Comparison of ENCODE assay signal across 14 cellular contexts in the genomic region with DNA sequence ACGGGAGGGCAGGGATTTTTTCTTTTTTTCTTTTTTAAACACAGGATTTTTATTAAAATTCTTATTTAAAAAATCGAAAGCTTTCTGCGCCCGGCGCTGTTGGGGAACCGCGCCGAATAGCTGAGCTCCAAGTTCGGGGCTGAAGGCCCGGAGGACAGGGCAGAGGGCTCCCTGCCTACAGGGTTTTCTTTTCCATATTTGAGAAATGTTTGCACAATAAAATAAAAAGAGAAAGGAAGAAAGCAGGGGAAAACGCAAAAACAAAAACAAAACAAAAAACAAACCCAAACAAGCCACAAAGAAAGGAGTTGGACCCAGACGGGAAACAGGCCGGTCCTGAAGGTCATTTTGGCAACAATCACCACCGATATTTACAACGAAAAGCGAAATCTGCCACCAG. TPM values are rescaled to one million over a fixed set of nuclear protein-coding genes. Genes with fewer than 3 reads are reported as not detected.
DNase-seq lines count a peak whose midpoint lies in the region; ATAC-seq and TF ChIP-seq lines count a peak whose summit lies in the region.
"Had no signal": no experiment of that assay in that cellular context is flagged by ENCODE, and none has a peak within 500 bp of the region (broad histone marks: within the 10 kb centered on the region; RNA-seq: fewer than 3 reads in every experiment).

No MANE protein-coding gene starts in this region.

- POLR2A ChIA-PET in activated CD4-positive, alpha-beta T cell treated with anti-CD3 and anti-CD28 coated beads, Interleukin-2, amount 10 ng/mL, durations not matched to agents 7 days and 5 days (lab: Charles Lee) = interaction anchor here (0.5 kb wide), 1 partner anchor 1140 kb away, joined by 3 read pairs; no protein-coding TSS in a partner anchor

- H3K4me3 ChIP-seq in lower lobe of right lung = peak overlapping the region; percentile 46
- H3K4me3 ChIP-seq: A549 had no signal

- ATAC-seq in lower lobe of right lung (no peak), HG02642 (IDR thresholded peaks at IDR 0.05; ENCODE audit: poor library complexity, unreplicated experiment) (no peak), GM18868 (IDR thresholded peaks at IDR 0.05; ENCODE audit: unreplicated experiment) (no peak)
- ATAC-seq in stimulated activated naive CD8-positive, alpha-beta T cell treated with anti-CD3 and anti-CD28 coated beads, Interleukin-15, amount 100 ng/mL, for 72 hours = no peak
- ATAC-seq: A549 had no signal

- peaks cover 7% of the 10 kb centered on the region for H3K36me3 Mint-ChIP-seq in activated CD4-positive, alpha-beta T cell treated with anti-CD3 and anti-CD28 coated beads, Interleukin-2, amount 10 ng/mL, durations not matched to agents 7 days and 5 days (ENCODE audit: low read depth)
- H3K36me3 Mint-ChIP-seq in activated naive CD8-positive, alpha-beta T cell = no peaks in the 10 kb centered on the region

- CTCF ChIA-PET in activated CD4-positive, alpha-beta T cell treated with anti-CD3 and anti-CD28 coated beads, Interleukin-2, amount 10 ng/mL, durations not matched to agents 7 days and 5 days (lab: Charles Lee) = interaction anchor here (1.2 to 1.9 kb wide), 2 partner anchors 105 to 397 kb away, joined by 3 to 6 read pairs; no protein-coding TSS in a partner anchor

- peaks cover 61% of the 10 kb centered on the region for H3K4me1 ChIP-seq in lower lobe of right lung

- peaks cover 33% of the 10 kb centered on the region for H3K4me1 Mint-ChIP-seq in activated CD4-positive, alpha-beta T cell treated with anti-CD3 and anti-CD28 coated beads, Interleukin-2, amount 10 ng/mL, durations not matched to agents 7 days and 5 days
- peaks cover 56% of the 10 kb centered on the region for H3K4me1 Mint-ChIP-seq in activated naive CD8-positive, alpha-beta T cell (ENCODE audit: low read depth)
- peaks cover 91% of the 10 kb centered on the region for H3K4me1 Mint-ChIP-seq in stimulated activated naive CD8-positive, alpha-beta T cell treated with anti-CD3 and anti-CD28 coated beads, Interleukin-15, amount 100 ng/mL, for 72 hours

- intact Hi-C loops in lower lobe of right lung (cut with DNase I) = no loop called here

- DNase-seq in activated CD4-positive, alpha-beta T cell treated with anti-CD3 and anti-CD28 coated beads, Interleukin-2, amount 10 ng/mL, durations not matched to agents 7 days and 5 days = no peak
- DNase-seq in activated CD4-positive, alpha-beta T cell treated with anti-CD3 and anti-CD28 coated beads, Interleukin-2, amount 50 U/mL, for 4 hours = no peak
- DNase-seq in lower lobe of right lung (no peak), NCI-H82 (lab: John Stamatoyannopoulos, UW) (no peak)
- no peak for DNase-seq in stimulated activated naive CD8-positive, alpha-beta T cell treated with anti-CD3 and anti-CD28 coated beads, Interleukin-15, amount 100 ng/mL, for 72 hours
- DNase-seq: activated naive CD4-positive, alpha-beta T cell treated with anti-CD3 and anti-CD28 coated beads, Interleukin-2, amount 50 U/mL, for 16 hours; stimulated activated CD4-positive, alpha-beta T cell treated with anti-CD3 and anti-CD28 coated beads, Interleukin-4, amount 100 ng/mL, for 1 hour; trophoblast cell had no signal

- peak overlapping the region; percentile 49 for H3K4me3 Mint-ChIP-seq in activated CD4-positive, alpha-beta T cell treated with anti-CD3 and anti-CD28 coated beads, Interleukin-2, amount 10 ng/mL, durations not matched to agents 7 days and 5 days
- H3K4me3 Mint-ChIP-seq in activated naive CD8-positive, alpha-beta T cell = peak overlapping the region; percentile 82
- peak overlapping the region; percentile 55 to 73 for H3K4me3 Mint-ChIP-seq in stimulated activated naive CD8-positive, alpha-beta T cell treated with anti-CD3 and anti-CD28 coated beads, Interleukin-15, amount 100 ng/mL, for 72 hours
- H3K4me3 Mint-ChIP-seq: nephron progenitor cell had no signal

- H3K9me3 ChIP-seq in lower lobe of right lung = no peaks in the 10 kb centered on the region
- H3K9me3 ChIP-seq: A549 had no signal

- no peak for TF ChIP-seq CTCF in lower lobe of right lung (IDR thresholded peaks at IDR 0.05)

- H3K27ac Mint-ChIP-seq in activated CD4-positive, alpha-beta T cell treated with anti-CD3 and anti-CD28 coated beads, Interleukin-2, amount 10 ng/mL, durations not matched to agents 7 days and 5 days = peak overlapping the region; percentile 81
- no peak overlapping the region for H3K27ac Mint-ChIP-seq in activated naive CD8-positive, alpha-beta T cell
- no peak overlapping the region for H3K27ac Mint-ChIP-seq in stimulated activated naive CD8-positive, alpha-beta T cell treated with anti-CD3 and anti-CD28 coated beads, Interleukin-15, amount 100 ng/mL, for 72 hours
- H3K27ac Mint-ChIP-seq: nephron progenitor cell had no signal

- H3K36me3 ChIP-seq in lower lobe of right lung = no peaks in the 10 kb centered on the region

- H3K9me3 Mint-ChIP-seq in activated CD4-positive, alpha-beta T cell treated with anti-CD3 and anti-CD28 coated beads, Interleukin-2, amount 10 ng/mL, durations not matched to agents 7 days and 5 days = no peaks in the 10 kb centered on the region
- H3K9me3 Mint-ChIP-seq in activated naive CD8-positive, alpha-beta T cell (ENCODE audit: low read depth) = no peaks in the 10 kb centered on the region
- H3K9me3 Mint-ChIP-seq in stimulated activated naive CD8-positive, alpha-beta T cell treated with anti-CD3 and anti-CD28 coated beads, Interleukin-15, amount 100 ng/mL, for 72 hours = no peaks in the 10 kb centered on the region
- H3K9me3 Mint-ChIP-seq: nephron progenitor cell had no signal

- peaks cover 98% of the 10 kb centered on the region for H3K27me3 ChIP-seq in lower lobe of right lung (ENCODE audit: low read depth)

- H3K27me3 Mint-ChIP-seq in activated CD4-positive, alpha-beta T cell treated with anti-CD3 and anti-CD28 coated beads, Interleukin-2, amount 10 ng/mL, durations not matched to agents 7 days and 5 days = peaks cover 76% of the 10 kb centered on the region
- H3K27me3 Mint-ChIP-seq in activated naive CD8-positive, alpha-beta T cell = peaks cover 45% of the 10 kb centered on the region
- peaks cover 100% of the 10 kb centered on the region for H3K27me3 Mint-ChIP-seq in stimulated activated naive CD8-positive, alpha-beta T cell treated with anti-CD3 and anti-CD28 coated beads, Interleukin-15, amount 100 ng/mL, for 72 hours

- H3K27ac ChIP-seq in lower lobe of right lung = no peak overlapping the region
- H3K27ac ChIP-seq: A549, epithelial cell of prostate had no signal

RNA-seq across cellular contexts. Expression of gene NKX2-2, which starts 2.9 kb away (rescaled TPM):
- not detected for total RNA-seq in activated CD4-positive, alpha-beta T cell treated with anti-CD3 and anti-CD28 coated beads, Interleukin-2, amount 10 ng/mL, durations not matched to agents 7 days and 5 days
- not detected for total RNA-seq in lower lobe of right lung
